Comparison of ENCODE assay signal across 13 cellular contexts in genomic region chr7:50761722-50762121, GRCh38. TPM values are rescaled to one million over a fixed set of nuclear protein-coding genes. Genes with fewer than 3 reads are reported as not detected.
DNase-seq lines count a peak whose midpoint lies in the region; ATAC-seq and TF ChIP-seq lines count a peak whose summit lies in the region.
"Had no signal": no experiment of that assay in that cellular context is flagged by ENCODE, and none has a peak within 500 bp of the region (broad histone marks: within the 10 kb centered on the region; RNA-seq: fewer than 3 reads in every experiment).

No MANE protein-coding gene starts in this region.

- intact Hi-C loops in MCF 10A (cut with micrococcal nuclease) (no loop called here), mammary epithelial cell (cut with micrococcal nuclease) (no loop called here)

- BruUV-seq in MCF 10A (replicated peaks; lab: Mats Ljungman, UMichigan) (no TSS peak), mammary epithelial cell (replicated peaks; lab: Mats Ljungman, UMichigan) (no TSS peak)

- no peak for TF ChIP-seq CTCF in MCF 10A (IDR thresholded peaks at IDR 0.05; ENCODE audit: unreplicated experiment)
- no peak for TF ChIP-seq CTCF in mammary epithelial cell (conservative IDR thresholded peaks at IDR 0.05 in 1 of 2, IDR thresholded peaks at IDR 0.05 in 1 of 2; ENCODE audit: extremely low read depth in 1 of 2, insufficient read depth in 1 of 2, low read depth in 1 of 2, low read length in 2 of 2)
- no peak for TF ChIP-seq CTCF in neural crest cell (conservative IDR thresholded peaks at IDR 0.05)

- POLR2A ChIA-PET in MCF 10A (lab: Yijun Ruan, JAX), result no interaction called here
- POLR2A ChIA-PET in activated CD8-positive, alpha-beta T cell treated with anti-CD3 and anti-CD28 coated beads, Interleukin-2, amount 10 ng/mL, durations not matched to agents 7 days and 5 days (lab: Charles Lee), result no interaction called here

- no peak overlapping the region for H3K9ac ChIP-seq in mammary epithelial cell (ENCODE audit: insufficient read depth, low read length)

- no peaks in the 10 kb centered on the region for H4K20me1 ChIP-seq in mammary epithelial cell (ENCODE audit: insufficient read depth, low read length)

- H3K36me3 Mint-ChIP-seq in MCF 10A (ENCODE audit: insufficient read depth, unreplicated experiment), result peaks cover 6% of the 10 kb centered on the region
- peaks cover 9% of the 10 kb centered on the region for H3K36me3 Mint-ChIP-seq in activated CD8-positive, alpha-beta T cell treated with anti-CD3 and anti-CD28 coated beads, Interleukin-2, amount 10 ng/mL, durations not matched to agents 7 days and 5 days (ENCODE audit: low read depth)
- H3K36me3 Mint-ChIP-seq in neural crest cell (ENCODE audit: low read depth), result peaks cover 18% of the 10 kb centered on the region

- no peak overlapping the region for H3K4me3 ChIP-seq in mammary epithelial cell (replicated peaks in 1 of 3; ENCODE audit: insufficient read depth in 1 of 3, low read depth in 2 of 3, low read length in 3 of 3)
- H3K4me3 ChIP-seq in Jurkat, Clone E6-1 (ENCODE audit: low read length), result no peak overlapping the region
- no peak overlapping the region for H3K4me3 ChIP-seq in effector memory CD4-positive, alpha-beta T cell (ENCODE audit: insufficient read depth, low read depth, low read length, poor library complexity, severe bottlenecking)
- H3K4me3 ChIP-seq: K562, SJSA1 had no signal

- no peaks in the 10 kb centered on the region for H3K79me2 ChIP-seq in mammary epithelial cell (ENCODE audit: insufficient read depth, low read length)

- CTCF ChIA-PET in MCF 10A (lab: Yijun Ruan, JAX), result interaction anchor here (0.6 kb wide), 1 partner anchor 32 kb away, joined by 3 read pairs; no protein-coding TSS in a partner anchor
- CTCF ChIA-PET in mammary epithelial cell (lab: Charles Lee; ENCODE audit: low non-redundant PET), result no interaction called here
- CTCF ChIA-PET in activated CD8-positive, alpha-beta T cell treated with anti-CD3 and anti-CD28 coated beads, Interleukin-2, amount 10 ng/mL, durations not matched to agents 7 days and 5 days (lab: Charles Lee), result no interaction called here

- H3K27me3 ChIP-seq in mammary epithelial cell (ENCODE audit: insufficient read depth, low read length), result no peaks in the 10 kb centered on the region
- no peaks in the 10 kb centered on the region for H3K27me3 ChIP-seq in effector memory CD4-positive, alpha-beta T cell (replicated peaks; ENCODE audit: control insufficient read depth, insufficient read depth, low read length, poor library complexity, severe bottlenecking)
- H3K27me3 ChIP-seq: SJSA1 had no signal

- no peaks in the 10 kb centered on the region for H3K4me1 ChIP-seq in mammary epithelial cell (ENCODE audit: insufficient read depth, low read length)
- H3K4me1 ChIP-seq in effector memory CD4-positive, alpha-beta T cell (ENCODE audit: control insufficient read depth, insufficient read depth, low read length, poor library complexity, severe bottlenecking), result peaks cover 3% of the 10 kb centered on the region

- WGBS in mammary epithelial cell (ENCODE audit: low coverage, missing lambda C conversion rate), result 89% methylated on average over 6 of the region's 7 CpGs

- H3K4me2 ChIP-seq in mammary epithelial cell (ENCODE audit: insufficient read depth, low read depth, low read length), result no peak overlapping the region

- in situ Hi-C loops in mammary epithelial cell (cut with MboI; ENCODE audit: low sequenced_read_pairs in 2 of 2), result no loop called here

- H3K36me3 ChIP-seq in mammary epithelial cell (ENCODE audit: insufficient read depth, low read length), result no peaks in the 10 kb centered on the region
- H3K36me3 ChIP-seq in effector memory CD4-positive, alpha-beta T cell (ENCODE audit: control insufficient read depth, insufficient read depth, low read length), result no peaks in the 10 kb centered on the region
- H3K36me3 ChIP-seq: SJSA1 had no signal

- H3K4me1 Mint-ChIP-seq in MCF 10A (ENCODE audit: insufficient read depth, unreplicated experiment) (peaks cover 9% of the 10 kb centered on the region), neural crest cell (peaks cover 47% of the 10 kb centered on the region)
- H3K4me1 Mint-ChIP-seq in activated CD8-positive, alpha-beta T cell treated with anti-CD3 and anti-CD28 coated beads, Interleukin-2, amount 10 ng/mL, durations not matched to agents 7 days and 5 days (ENCODE audit: low read depth), result peaks cover 21% of the 10 kb centered on the region

- H3K27ac Mint-ChIP-seq in MCF 10A (ENCODE audit: low read depth, unreplicated experiment) (peak overlapping the region; percentile 20), neural crest cell (ENCODE audit: unreplicated experiment) (peak overlapping the region; percentile 19)
- H3K27ac Mint-ChIP-seq in activated CD8-positive, alpha-beta T cell treated with anti-CD3 and anti-CD28 coated beads, Interleukin-2, amount 10 ng/mL, durations not matched to agents 7 days and 5 days, result peak overlapping the region; percentile 77

- H3K9me3 Mint-ChIP-seq in MCF 10A (ENCODE audit: unreplicated experiment) (no peaks in the 10 kb centered on the region), neural crest cell (peaks cover 3% of the 10 kb centered on the region)
- peaks cover 9% of the 10 kb centered on the region for H3K9me3 Mint-ChIP-seq in activated CD8-positive, alpha-beta T cell treated with anti-CD3 and anti-CD28 coated beads, Interleukin-2, amount 10 ng/mL, durations not matched to agents 7 days and 5 days (ENCODE audit: insufficient read depth)

- H3K27me3 Mint-ChIP-seq in MCF 10A (ENCODE audit: insufficient read depth, unreplicated experiment) (no peaks in the 10 kb centered on the region), neural crest cell (ENCODE audit: low read depth) (no peaks in the 10 kb centered on the region)
- H3K27me3 Mint-ChIP-seq in activated CD8-positive, alpha-beta T cell treated with anti-CD3 and anti-CD28 coated beads, Interleukin-2, amount 10 ng/mL, durations not matched to agents 7 days and 5 days (ENCODE audit: low read depth), result no peaks in the 10 kb centered on the region

- H2AFZ ChIP-seq in mammary epithelial cell (ENCODE audit: low read depth, low read length), result no peak overlapping the region

- no peak overlapping the region for H3K4me3 Mint-ChIP-seq in MCF 10A (ENCODE audit: unreplicated experiment)
- H3K4me3 Mint-ChIP-seq in activated CD8-positive, alpha-beta T cell treated with anti-CD3 and anti-CD28 coated beads, Interleukin-2, amount 10 ng/mL, durations not matched to agents 7 days and 5 days, result no peak overlapping the region
- H3K4me3 Mint-ChIP-seq in neural crest cell, result no peak overlapping the region

- ATAC-seq in activated CD8-positive, alpha-beta T cell treated with anti-CD3 and anti-CD28 coated beads, Interleukin-2, amount 10 ng/mL, durations not matched to agents 7 days and 5 days, result no peak
- ATAC-seq: K562 had no signal

- dilution Hi-C loops in mammary epithelial cell (cut with HindIII; ENCODE audit: low sequenced_read_pairs), result no loop called here

- H3K27ac ChIP-seq in mammary epithelial cell (ENCODE audit: insufficient read depth, low read depth, low read length), result no peak overlapping the region
- H3K27ac ChIP-seq in effector memory CD4-positive, alpha-beta T cell (ENCODE audit: insufficient read depth, low read length, poor library complexity, severe bottlenecking), result no peak overlapping the region
- H3K27ac ChIP-seq: SJSA1 had no signal

- DNase-seq in MCF 10A (ENCODE audit: unreplicated experiment) (no peak), mammary epithelial cell (no peak), neural crest cell (ENCODE audit: low read depth, low spot score) (no peak), kidney tubule cell (ENCODE audit: low spot score) (no peak)
- DNase-seq in Jurkat, Clone E6-1 (ENCODE audit: low read depth, low spot score), result peak; percentile 65
- no peak for DNase-seq in activated CD8-positive, alpha-beta T cell treated with anti-CD3 and anti-CD28 coated beads, Interleukin-2, amount 10 ng/mL, durations not matched to agents 7 days and 5 days
- DNase-seq in stimulated activated CD4-positive, alpha-beta T cell treated with anti-CD3 and anti-CD28 coated beads, Interleukin-4, amount 100 ng/mL, for 4 hours, result no peak
- DNase-seq in effector memory CD4-positive, alpha-beta T cell, result no peak
- DNase-seq: NCI-H1092 treated with DMSO at 0.1 percent for 48 hours, NCI-H1694, NCI-H524 treated with DMSO at 0.1 percent for 48 hours had no signal

- H3K9me3 ChIP-seq in mammary epithelial cell (replicated peaks; ENCODE audit: insufficient read depth, low read length), result no peaks in the 10 kb centered on the region
- peaks cover 4% of the 10 kb centered on the region for H3K9me3 ChIP-seq in effector memory CD4-positive, alpha-beta T cell (ENCODE audit: control insufficient read depth, low read length)
- H3K9me3 ChIP-seq: SJSA1 had no signal

RNA-seq across cellular contexts. Expression of gene GRB10, which starts 21.0 kb away (rescaled TPM):
- total RNA-seq in MCF 10A (2022) (68.2 and 71.3 TPM in 2 replicates), mammary epithelial cell (10 to 100 TPM; 28.4 to 48.7 TPM), neural crest cell (86.0 and 93.0 TPM in 2 replicates)
- polyA plus RNA-seq in mammary epithelial cell, result 3.3 TPM
- polyA minus RNA-seq in mammary epithelial cell, result 10.9 TPM
- 16.2 TPM for polyA plus RNA-seq in Jurkat, Clone E6-1 (2012; ENCODE audit: insufficient read depth, insufficient read length)
- total RNA-seq in activated CD8-positive, alpha-beta T cell treated with anti-CD3 and anti-CD28 coated beads, Interleukin-2, amount 10 ng/mL, durations not matched to agents 7 days and 5 days, result 1 to 10 TPM; 6.3 to 6.6 TPM

Comparison
In these comparisons a context has a peak if more than half of its experiments do, and no peak if none do; other contexts are left out.
1. H3K27ac Mint-ChIP-seq: peak in every context shown above with its lines; median percentile 77 in activated CD8-positive, alpha-beta T cell treated with anti-CD3 and anti-CD28 coated beads, Interleukin-2, amount 10 ng/mL, durations not matched to agents 7 days and 5 days; 20 in MCF 10A; 19 in neural crest cell.